25 cellular contexts compared by ENCODE assay signal in genomic region chr1:1552263-1552639, GRCh38. TPM values are rescaled to one million over a fixed set of nuclear protein-coding genes. Genes with fewer than 3 reads are reported as not detected.
"Had no signal": no experiment of that assay in that cellular context is flagged by ENCODE, and none has a peak within 500 bp of the region (broad histone marks: within the 10 kb centered on the region; RNA-seq: fewer than 3 reads in every experiment).

No MANE protein-coding gene starts in this region.

- H3K36me3 ChIP-seq: right atrium auricular region, thyroid gland had no signal

- H3K4me3 ChIP-seq: body of pancreas, dorsolateral prefrontal cortex, left lung, right atrium auricular region, thyroid gland had no signal

- H3K4me1 ChIP-seq: left lung had no signal

- H3K27me3 ChIP-seq: body of pancreas, dorsolateral prefrontal cortex, left lung, right atrium auricular region, thyroid gland had no signal

- H3K9me3 ChIP-seq: body of pancreas, left lung, right atrium auricular region, thyroid gland had no signal

- DNase-seq: activated CD4-positive, alpha-beta T cell treated with anti-CD3 and anti-CD28 coated beads, Interleukin-2, amount 10 ng/mL, durations not matched to agents 7 days and 5 days; activated CD8-positive, alpha-beta T cell treated with anti-CD3 and anti-CD28 coated beads, Interleukin-2, amount 10 ng/mL, durations not matched to agents 7 days and 5 days; activated effector memory CD4-positive, alpha-beta T cell treated with Interleukin-2 at 50 U/mL for 16 hours; activated T-cell treated with anti-CD3 and anti-CD28 coated beads, Interleukin-2, amount 50 U/mL, for 48 hours; amygdala; body of pancreas; dorsolateral prefrontal cortex; foreskin melanocyte; hypothalamus; kidney; left lung; midbrain; stimulated activated CD4-positive, alpha-beta T cell treated with anti-CD3 and anti-CD28 coated beads, Interleukin-2, amount 100 ng/mL, for 24 hours; stimulated activated naive CD4-positive, alpha-beta T cell treated with Interleukin-2 at 50 U/mL for 16 hours; T-cell; T1000; thyroid gland had no signal

- H3K9me3 Mint-ChIP-seq: activated CD4-positive, alpha-beta T cell treated with anti-CD3 and anti-CD28 coated beads, Interleukin-2, amount 10 ng/mL, durations not matched to agents 7 days and 5 days; activated naive CD4-positive, alpha-beta T cell treated with anti-CD3 and anti-CD28 coated beads, Interleukin-2, amount 50 U/mL, for 72 hours; nephron; T-cell had no signal

- FAIRE-seq: kidney, urothelium cell line had no signal

- H3K27ac ChIP-seq: epithelial cell of prostate, left lung, right atrium auricular region had no signal

- H3K4me1 Mint-ChIP-seq: nephron had no signal

- H3K36me3 Mint-ChIP-seq: activated naive CD4-positive, alpha-beta T cell treated with anti-CD3 and anti-CD28 coated beads, Interleukin-2, amount 50 U/mL, for 72 hours; T-cell had no signal

- H3K4me3 Mint-ChIP-seq: activated CD4-positive, alpha-beta T cell treated with anti-CD3 and anti-CD28 coated beads, Interleukin-2, amount 10 ng/mL, durations not matched to agents 7 days and 5 days; activated CD8-positive, alpha-beta T cell treated with anti-CD3 and anti-CD28 coated beads, Interleukin-2, amount 10 ng/mL, durations not matched to agents 7 days and 5 days; nephron; T-cell had no signal

- H3K27ac Mint-ChIP-seq: activated CD4-positive, alpha-beta T cell treated with anti-CD3 and anti-CD28 coated beads, Interleukin-2, amount 10 ng/mL, durations not matched to agents 7 days and 5 days; nephron; T-cell had no signal

- H3K27me3 Mint-ChIP-seq: activated CD4-positive, alpha-beta T cell treated with anti-CD3 and anti-CD28 coated beads, Interleukin-2, amount 10 ng/mL, durations not matched to agents 7 days and 5 days; progenitor cell of endocrine pancreas; T-cell had no signal

- ATAC-seq: activated CD4-positive, CD25-positive, alpha-beta regulatory T cell treated with anti-CD3 and anti-CD28 coated beads, Interleukin-2, amount 50 U/mL, for 24 hours; activated CD8-positive, alpha-beta T cell treated with anti-CD3 and anti-CD28 coated beads, Interleukin-2, amount 10 ng/mL, durations not matched to agents 7 days and 5 days; activated naive CD4-positive, alpha-beta T cell treated with anti-CD3 and anti-CD28 coated beads, Interleukin-2, amount 50 U/mL, for 72 hours; body of pancreas; left lung; T-cell had no signal

RNA-seq across cellular contexts. Expression of gene FNDC10, which starts 47.7 kb away (rescaled TPM):
- total RNA-seq: skeletal muscle tissue had no signal
